17 cellular contexts compared by ENCODE assay signal in genomic region chr7:4765776-4766490, GRCh38. TPM values are rescaled to one million over a fixed set of nuclear protein-coding genes. Genes with fewer than 3 reads are reported as not detected.
A peak's percentile ranks its signal among the peaks of the same experiment; 100 is the strongest.
DNase-seq lines count a peak whose midpoint lies in the region; ATAC-seq and TF ChIP-seq lines count a peak whose summit lies in the region.
"Had no signal": no experiment of that assay in that cellular context is flagged by ENCODE, and none has a peak within 500 bp of the region (broad histone marks: within the 10 kb centered on the region; RNA-seq: fewer than 3 reads in every experiment).

No MANE protein-coding gene starts in this region.

- no peak overlapping the region for H3K9ac ChIP-seq in SK-N-SH
- peak overlapping the region; percentile 81 to 91 for H3K9ac ChIP-seq in stomach smooth muscle (ENCODE audit: low read length in 2 of 2)

- no peak overlapping the region for H3K4me2 ChIP-seq in SK-N-SH

- no peaks in the 10 kb centered on the region for H3K9me3 ChIP-seq in SK-N-SH
- H3K9me3 ChIP-seq in stomach smooth muscle (ENCODE audit: control insufficient read depth in 2 of 2, low read length in 2 of 2): no peaks in the 10 kb centered on the region
- H3K9me3 ChIP-seq: esophagus squamous epithelium, neutrophil had no signal

- no peak for TF ChIP-seq RAD21 in SK-N-SH (IDR thresholded peaks at IDR 0.05; ENCODE audit: low read length)

- ATAC-seq in SK-N-SH treated with all-trans-retinoic acid at 6 μM for 48 hours: no peak
- ATAC-seq in GM18861 (IDR thresholded peaks at IDR 0.05; ENCODE audit: unreplicated experiment): no peak
- no peak for ATAC-seq in HG02610 (IDR thresholded peaks at IDR 0.05; ENCODE audit: unreplicated experiment)
- ATAC-seq: activated CD4-positive, CD25-positive, alpha-beta regulatory T cell treated with anti-CD3 and anti-CD28 coated beads, Interleukin-2, amount 50 U/mL, for 24 hours; activated T-cell treated with anti-CD3 and anti-CD28 coated beads, Interleukin-2, amount 50 U/mL, for 4 hours; Right ventricle myocardium inferior; stimulated activated naive CD8-positive, alpha-beta T cell treated with anti-CD3 and anti-CD28 coated beads, Interleukin-15, Interleukin-2, amounts not matched to agents 100 U/mL and 50 U/mL, for 24 hours had no signal

- H3F3A ChIP-seq in SK-N-SH (replicated peaks; ENCODE audit: insufficient read depth): no peaks in the 10 kb centered on the region

- H3K27ac ChIP-seq in SK-N-SH (ENCODE audit: low read depth in 2 of 2, low read length in 1 of 2) (no peak overlapping the region), stomach smooth muscle (ENCODE audit: low read length) (peak overlapping the region; percentile 99)
- H3K27ac ChIP-seq: esophagus squamous epithelium, neutrophil had no signal

- TF ChIP-seq CTCF in SK-N-SH (IDR thresholded peaks at IDR 0.05) (peak; percentile 22; the same call in 1 of the 2 replicates), astrocyte of the cerebellum (IDR thresholded peaks at IDR 0.05; ENCODE audit: low read depth, low read length, missing control alignments) (peak; percentile 37), GM10248 (IDR thresholded peaks at IDR 0.05; ENCODE audit: control extremely low read depth, extremely low read depth, low read depth, missing control alignments) (no peak)

- H3K79me2 ChIP-seq in SK-N-SH (ENCODE audit: insufficient read depth): peaks cover 1% of the 10 kb centered on the region; the same call in 1 of the 2 replicates

- H2AFZ ChIP-seq in SK-N-SH (ENCODE audit: low read depth): no peak overlapping the region

- TF ChIP-seq EP300 in SK-N-SH (IDR thresholded peaks at IDR 0.05; ENCODE audit: borderline replicate concordance in 1 of 2, low read depth in 1 of 2, low read length in 1 of 2): no peak

- DNase-seq in SK-N-SH (no peak), astrocyte of the cerebellum (ENCODE audit: low read depth) (no peak), iPS-NIHi11 (ENCODE audit: low spot score) (peak; percentile 75), GM10248 (ENCODE audit: extremely low spot score) (no peak)
- DNase-seq: activated T-cell treated with anti-CD3 and anti-CD28 coated beads, Interleukin-2, amount 50 U/mL, for 4 hours; EL; esophagus squamous epithelium; NCI-H446 treated with DMSO at 0.1 percent for 48 hours; stimulated activated CD4-positive, alpha-beta T cell treated with anti-CD3 and anti-CD28 coated beads, Interleukin-2, amount 100 ng/mL, for 24 hours; stimulated activated naive CD8-positive, alpha-beta T cell treated with anti-CD3 and anti-CD28 coated beads, Interleukin-15, Interleukin-2, amounts not matched to agents 100 U/mL and 50 U/mL, for 24 hours had no signal

- POLR2A ChIA-PET in SK-N-SH (lab: Yijun Ruan, JAX) (no interaction called here), GM10248 (lab: Yijun Ruan, JAX) (no interaction called here)

- no peaks in the 10 kb centered on the region for H3K9me2 ChIP-seq in SK-N-SH

- H3K4me1 ChIP-seq in SK-N-SH (ENCODE audit: control insufficient read depth in 1 of 2, insufficient read depth in 2 of 2, low read depth in 1 of 2, low read length in 1 of 2): no peaks in the 10 kb centered on the region
- peaks cover 55% of the 10 kb centered on the region for H3K4me1 ChIP-seq in stomach smooth muscle (ENCODE audit: control insufficient read depth, insufficient read depth, low read length)

- WGBS in SK-N-SH (ENCODE audit: low lambda C conversion rate): 92% methylated on average over 21 of the region's 23 CpGs

- no peak overlapping the region for H3K4me3 ChIP-seq in SK-N-SH (ENCODE audit: low read depth in 2 of 2, low read length in 1 of 2)
- no peak overlapping the region for H3K4me3 ChIP-seq in astrocyte of the cerebellum (ENCODE audit: low read depth, low read length)
- peak overlapping the region; percentile 58 to 75 for H3K4me3 ChIP-seq in stomach smooth muscle (ENCODE audit: low read length in 2 of 2)
- H3K4me3 ChIP-seq: esophagus squamous epithelium had no signal

- H3K27me3 ChIP-seq in SK-N-SH (ENCODE audit: insufficient read depth): no peaks in the 10 kb centered on the region
- H3K27me3 ChIP-seq in stomach smooth muscle (ENCODE audit: control insufficient read depth in 1 of 2, insufficient read depth in 2 of 2, low read length in 2 of 2): no peaks in the 10 kb centered on the region
- H3K27me3 ChIP-seq: esophagus squamous epithelium, neutrophil had no signal

- in situ Hi-C loops in astrocyte of the cerebellum (cut with HindIII; ENCODE audit: low sequenced_read_pairs): no loop called here

- H4K20me1 ChIP-seq in SK-N-SH (ENCODE audit: insufficient read depth): no peaks in the 10 kb centered on the region

- CTCF ChIA-PET in SK-N-SH (lab: Yijun Ruan, JAX) (interaction anchor here (1.0 to 3.3 kb wide), 4 partner anchors 9 to 320 kb away, joined by 3 to 11 read pairs (median 4); partner anchors contain the start of gene AP5Z1), GM10248 (lab: Yijun Ruan, JAX) (interaction anchor here (1.0 to 3.0 kb wide), 3 partner anchors 11 to 74 kb away, joined by 3 to 10 read pairs (median 4); no protein-coding TSS in a partner anchor)

- H3K36me3 ChIP-seq in SK-N-SH (replicated peaks in 1 of 2; ENCODE audit: control insufficient read depth in 1 of 2, insufficient read depth in 2 of 2, low read length in 1 of 2) (peaks cover 5 to 55% of the 10 kb centered on the region in 2 experiments), stomach smooth muscle (ENCODE audit: control insufficient read depth in 2 of 2, insufficient read depth in 2 of 2, low read length in 2 of 2) (peaks cover 21 to 25% of the 10 kb centered on the region in 2 donors)

TF ChIP-seq in SK-N-SH, 30 proteins besides CTCF, POLR2A, EP300 and RAD21 (continues in another document):
- TF ChIP-seq CHD2 (IDR thresholded peaks at IDR 0.05; ENCODE audit: low read length, partially characterized antibody) (no peak), USF1 (IDR thresholded peaks at IDR 0.05; ENCODE audit: borderline replicate concordance, low read depth) (no peak), TCF12 (IDR thresholded peaks at IDR 0.05) (no peak), FOSL2 (IDR thresholded peaks at IDR 0.05; ENCODE audit: borderline replicate concordance, low read depth) (no peak), GATA2 (CRISPR knock-in tag; IDR thresholded peaks at IDR 0.05) (no peak), SMC3 (IDR thresholded peaks at IDR 0.05; ENCODE audit: low read depth, low read length) (no peak), ZBTB33 (IDR thresholded peaks at IDR 0.05; ENCODE audit: borderline replicate concordance, low read depth) (no peak), RXRA (IDR thresholded peaks at IDR 0.05; ENCODE audit: borderline replicate concordance, low read depth) (no peak)

TF ChIP-seq in SK-N-SH treated with all-trans-retinoic acid at 6 μM for 48 hours, 23 proteins besides CTCF, POLR2A, EP300 and RAD21:
- TF ChIP-seq ESRRG (CRISPR knock-in tag; IDR thresholded peaks at IDR 0.05): no peak
- TF ChIP-seq ZC3H10 (CRISPR knock-in tag; IDR thresholded peaks at IDR 0.05): no peak
- no peak for TF ChIP-seq TOX (CRISPR knock-in tag; IDR thresholded peaks at IDR 0.05; ENCODE audit: borderline replicate concordance)

RNA-seq across cellular contexts. Expression of gene AP5Z1, which starts 9.5 kb away (rescaled TPM):
- 29.5 and 36.7 TPM in 2 replicates for polyA plus RNA-seq in SK-N-SH (2012; rRNA removed)
- polyA plus RNA-seq in SK-N-SH (2012; cell fraction: cytosol; rRNA removed): 5.5 and 11.0 TPM in 2 replicates
- 159 and 241 TPM in 2 replicates for polyA plus RNA-seq in SK-N-SH (2012; cell fraction: nucleus; rRNA removed)

Comparison
In these comparisons a context has a peak if more than half of its experiments do, and no peak if none do; other contexts are left out.
1. H3K4me3 ChIP-seq: peak in stomach smooth muscle (2 of 2); none in SK-N-SH (0 of 2) and astrocyte of the cerebellum (single experiment).